2 cellular contexts compared by ENCODE assay signal in genomic region chr11:68369161-68369560, GRCh38.
TF ChIP-seq lines count a peak whose summit lies in the region.

No MANE protein-coding gene starts in this region.

TF ChIP-seq in K562, 482 proteins besides CTCF, POLR2A, EP300 and RAD21:
- TF ChIP-seq BCLAF1 (IDR thresholded peaks at IDR 0.05; ENCODE audit: borderline replicate concordance in 1 of 2, control insufficient read depth in 1 of 2, low read depth in 2 of 2, low read length in 1 of 2) (no peak), HES1 (IDR thresholded peaks at IDR 0.05; ENCODE audit: low read depth) (no peak), ZNF23 (CRISPR knock-in tag; IDR thresholded peaks at IDR 0.05) (peak; percentile 57; the same call in 1 of the 2 replicates), ZBTB17 (CRISPR knock-in tag; IDR thresholded peaks at IDR 0.05) (peak; percentile 90), MLLT1 (IDR thresholded peaks at IDR 0.05) (peak in 1 of 2 experiments; percentile 91; a peak in 2 of 4 replicates), ZFX (CRISPR knock-in tag; IDR thresholded peaks at IDR 0.05) (no peak), ZNF274 (IDR thresholded peaks at IDR 0.05; ENCODE audit: borderline replicate concordance, low read depth, low read length) (no peak), XRCC5 (IDR thresholded peaks at IDR 0.05; ENCODE audit: low read depth, low read length) (no peak), NBN (IDR thresholded peaks at IDR 0.05; ENCODE audit: low read depth) (no peak), TCF7L2 (IDR thresholded peaks at IDR 0.05; ENCODE audit: low read depth, low read length) (no peak), CBX1 (IDR thresholded peaks at IDR 0.05; ENCODE audit: low read depth) (no peak)

TF ChIP-seq in SK-N-SH, 30 proteins besides CTCF, POLR2A, EP300 and RAD21:
- no peak for TF ChIP-seq TCF12 (IDR thresholded peaks at IDR 0.05)
- no peak for TF ChIP-seq FOXJ3 (CRISPR knock-in tag; IDR thresholded peaks at IDR 0.05)
- no peak for TF ChIP-seq SIN3A (IDR thresholded peaks at IDR 0.05; ENCODE audit: borderline replicate concordance, low read depth, low read length)
- TF ChIP-seq ELF1 (IDR thresholded peaks at IDR 0.05), result no peak
